In the genomic region with DNA sequence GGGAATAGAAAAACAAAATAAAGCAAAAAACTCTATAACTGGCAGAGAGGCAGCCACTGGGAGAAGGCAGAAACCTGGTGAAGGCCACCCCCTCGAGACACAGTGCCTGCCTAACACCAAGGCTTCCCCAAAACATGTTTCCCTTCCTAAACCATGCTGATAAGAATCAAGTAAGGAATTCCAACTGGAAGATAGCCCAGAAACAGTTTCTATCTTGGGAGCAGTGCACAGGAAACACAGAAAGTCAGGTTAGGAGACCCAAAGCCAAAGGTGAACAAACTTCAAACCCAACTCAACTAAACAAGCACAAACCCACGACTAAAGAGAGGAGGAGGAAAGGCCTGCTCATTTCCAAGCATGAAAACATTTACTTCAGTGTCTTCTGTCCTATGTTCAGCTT, we compare ENCODE assay signal across 19 cellular contexts.
DNase-seq lines count a peak whose midpoint lies in the region; ATAC-seq and TF ChIP-seq lines count a peak whose summit lies in the region.
"Had no signal": no experiment of that assay in that cellular context is flagged by ENCODE, and none has a peak within 500 bp of the region (broad histone marks: within the 10 kb centered on the region; RNA-seq: fewer than 3 reads in every experiment).

No MANE protein-coding gene starts in this region.

- no peak overlapping the region for H3K4me2 ChIP-seq in mesenchymal stem cell (ENCODE audit: low read length, poor library complexity, severe bottlenecking)

- no peak overlapping the region for H3K9ac ChIP-seq in mesenchymal stem cell (ENCODE audit: low read length)

- H3K27ac ChIP-seq in body of pancreas (no peak overlapping the region), mesenchymal stem cell (ENCODE audit: low read length, poor library complexity, severe bottlenecking) (no peak overlapping the region)

- WGBS in body of pancreas, 2 donors, result 29 to 31% methylated on average over 2 of the region's 2 CpGs
- 61% methylated on average over 2 of the region's 2 CpGs for WGBS in mesenchymal stem cell

- no peak overlapping the region for H2BK5ac ChIP-seq in mesenchymal stem cell (ENCODE audit: low read depth, low read length, poor library complexity, severe bottlenecking)

- H3K27me3 ChIP-seq in body of pancreas (no peaks in the 10 kb centered on the region), mesenchymal stem cell (ENCODE audit: control insufficient read depth in 1 of 2, insufficient read depth in 1 of 2, low read length in 2 of 2) (no peaks in the 10 kb centered on the region)

- H2BK120ac ChIP-seq in mesenchymal stem cell (ENCODE audit: low read depth, low read length), result no peak overlapping the region

- no peak overlapping the region for H3K23ac ChIP-seq in mesenchymal stem cell (ENCODE audit: low read length in 2 of 2)

- TF ChIP-seq POLR2A in body of pancreas (IDR thresholded peaks at IDR 0.05), result no peak

- TF ChIP-seq CTCF in body of pancreas (IDR thresholded peaks at IDR 0.05), result no peak

- no peak overlapping the region for H3K14ac ChIP-seq in mesenchymal stem cell (ENCODE audit: low read length in 2 of 2)

- H2BK12ac ChIP-seq in mesenchymal stem cell (ENCODE audit: low read length in 2 of 2), result peak overlapping the region in 1 of 2 experiments; percentile 77

- peak; percentile 3 for DNase-seq in EH (ENCODE audit: low read depth)
- peak; percentile 63 for DNase-seq in M059J (ENCODE audit: low read depth)
- peak in 2 of 4 donors; percentile 4 to 11 for DNase-seq in body of pancreas
- peak; percentile 9 for DNase-seq in mesenchymal stem cell
- DNase-seq in nucleus accumbens (lab: John Stamatoyannopoulos, UW), result no peak
- DNase-seq: ACHN, AML-193, Caco-2, DMS153, EL, H7, NCI-H1436, NCI-H2029 treated with DMSO at 0.1 percent for 48 hours, NCI-H510A treated with DMSO at 0.1 percent for 48 hours, SHP77 had no signal

- peak overlapping the region in 1 of 2 experiments; percentile 14 for H3K18ac ChIP-seq in mesenchymal stem cell (ENCODE audit: low read depth in 1 of 2, low read length in 2 of 2)

- no peak overlapping the region for H4K91ac ChIP-seq in mesenchymal stem cell (ENCODE audit: low read length)

- H3K4me3 ChIP-seq in body of pancreas, result no peak overlapping the region
- no peak overlapping the region for H3K4me3 ChIP-seq in mesenchymal stem cell (ENCODE audit: insufficient read depth in 1 of 2, low read depth in 1 of 2, low read length in 2 of 2)

- no peak overlapping the region for H3K4ac ChIP-seq in mesenchymal stem cell (ENCODE audit: low read depth in 1 of 2, low read length in 2 of 2)

- H3K4me1 ChIP-seq in body of pancreas, result peaks cover 14% of the 10 kb centered on the region
- no peaks in the 10 kb centered on the region for H3K4me1 ChIP-seq in mesenchymal stem cell (ENCODE audit: control insufficient read depth, insufficient read depth, low read depth, low read length)
- H3K4me1 ChIP-seq: Caco-2 had no signal

- intact Hi-C loops in body of pancreas (cut with DNase I), result no loop called here

- H3K79me1 ChIP-seq in mesenchymal stem cell (replicated peaks; ENCODE audit: low read length, poor library complexity, severe bottlenecking), result no peaks in the 10 kb centered on the region

- peak; percentile 24 for ATAC-seq in body of pancreas
- no peak for ATAC-seq in HG03432 (IDR thresholded peaks at IDR 0.05; ENCODE audit: unreplicated experiment)
- ATAC-seq in HG03565 (IDR thresholded peaks at IDR 0.05; ENCODE audit: unreplicated experiment), result no peak
- ATAC-seq in GM18867 (IDR thresholded peaks at IDR 0.05; ENCODE audit: unreplicated experiment), result no peak
- ATAC-seq: Panc1 had no signal

- H3K36me3 ChIP-seq in body of pancreas (replicated peaks in 1 of 2; ENCODE audit: insufficient read depth in 1 of 2, low read depth in 2 of 2) (no peaks in the 10 kb centered on the region), mesenchymal stem cell (ENCODE audit: control insufficient read depth in 1 of 2, insufficient read depth in 2 of 2, low read depth in 1 of 2, low read length in 2 of 2) (no peaks in the 10 kb centered on the region)

- H2BK15ac ChIP-seq in mesenchymal stem cell (ENCODE audit: low read depth, poor library complexity, severe bottlenecking), result no peak overlapping the region

- H2AK5ac ChIP-seq in mesenchymal stem cell (ENCODE audit: low read length, severe bottlenecking), result no peak overlapping the region

- peak overlapping the region; percentile 1 for H2AFZ ChIP-seq in mesenchymal stem cell (ENCODE audit: low read depth, low read length)

- H4K8ac ChIP-seq in mesenchymal stem cell (ENCODE audit: low read length), result peak overlapping the region; percentile 49

- H3K9me3 ChIP-seq in body of pancreas (no peaks in the 10 kb centered on the region), mesenchymal stem cell (ENCODE audit: control insufficient read depth, low read length) (no peaks in the 10 kb centered on the region)
- H3K9me3 ChIP-seq: Caco-2 had no signal

Comparison
In these comparisons a context has a peak if more than half of its experiments do, and no peak if none do; other contexts are left out.
1. DNase-seq: peak in EH (single experiment), M059J (single experiment) and mesenchymal stem cell (single experiment); none in nucleus accumbens (0 of 56).